Comparison of ENCODE assay signal across 19 cellular contexts in genomic region chr7:50795253-50795652, GRCh38.
"Had no signal": no experiment of that assay in that cellular context is flagged by ENCODE, and none has a peak within 500 bp of the region (broad histone marks: within the 10 kb centered on the region; RNA-seq: fewer than 3 reads in every experiment).

No MANE protein-coding gene starts in this region.

- H3K4me3 Mint-ChIP-seq: activated naive CD4-positive, alpha-beta T cell treated with anti-CD3 and anti-CD28 coated beads for 36 hours; activated naive CD8-positive, alpha-beta T cell treated with anti-CD3 and anti-CD28 coated beads, Interleukin-2, amount 50 U/mL, for 24 hours; activated T-helper 17 cell treated with anti-CD3 and anti-CD28 coated beads, Interleukin-2, amount 50 U/mL, for 72 hours; dendritic cell treated with granulocyte-macrophage colony-stimulating factor and Interleukin-4, amounts not matched to agents 40 ng/mL and 50 ng/mL, for 4 days had no signal

- H3K27me3 ChIP-seq: ascending aorta, gastroesophageal sphincter had no signal

- H3K27ac ChIP-seq: gastroesophageal sphincter, heart right ventricle, lower lobe of right lung, transverse colon had no signal

- H3K4me3 ChIP-seq: ascending aorta, gastroesophageal sphincter, heart right ventricle, lower lobe of right lung, transverse colon had no signal

- DNase-seq: activated naive CD4-positive, alpha-beta T cell treated with anti-CD3 and anti-CD28 coated beads for 36 hours; activated naive CD8-positive, alpha-beta T cell treated with anti-CD3 and anti-CD28 coated beads, Interleukin-2, amount 50 U/mL, for 24 hours; activated T-cell treated with anti-CD3 and anti-CD28 coated beads for 4 hours; heart right ventricle; left cardiac atrium; lower lobe of right lung; midbrain; posterior cingulate gyrus; retina; stimulated activated CD4-positive, alpha-beta T cell treated with anti-CD3 and anti-CD28 coated beads, Interleukin-15, amount 100 ng/mL, for 24 hours; stimulated activated CD4-positive, alpha-beta T cell treated with anti-CD3 and anti-CD28 coated beads, Interleukin-4, amount 100 ng/mL, for 24 hours; stimulated activated naive CD4-positive, alpha-beta T cell; substantia nigra; SW 1271; transverse colon had no signal

- H3K36me3 ChIP-seq: ascending aorta, gastroesophageal sphincter, heart right ventricle, lower lobe of right lung, transverse colon had no signal

- H3K4me1 Mint-ChIP-seq: activated T-helper 17 cell treated with anti-CD3 and anti-CD28 coated beads, Interleukin-2, amount 50 U/mL, for 72 hours had no signal

- H3K9me3 Mint-ChIP-seq: dendritic cell treated with granulocyte-macrophage colony-stimulating factor and Interleukin-4, amounts not matched to agents 40 ng/mL and 50 ng/mL, for 4 days had no signal

- ATAC-seq: activated naive CD8-positive, alpha-beta T cell treated with anti-CD3 and anti-CD28 coated beads, Interleukin-2, amount 50 U/mL, for 24 hours; activated T-helper 17 cell treated with anti-CD3 and anti-CD28 coated beads, Interleukin-2, amount 50 U/mL, for 72 hours; gastroesophageal sphincter; heart right ventricle; left cardiac atrium; lower lobe of right lung had no signal

- H3K9me3 ChIP-seq: ascending aorta, gastroesophageal sphincter, lower lobe of right lung, transverse colon had no signal

- H3K27ac Mint-ChIP-seq: activated naive CD4-positive, alpha-beta T cell treated with anti-CD3 and anti-CD28 coated beads for 36 hours; activated naive CD8-positive, alpha-beta T cell treated with anti-CD3 and anti-CD28 coated beads, Interleukin-2, amount 50 U/mL, for 24 hours; activated T-helper 17 cell treated with anti-CD3 and anti-CD28 coated beads, Interleukin-2, amount 50 U/mL, for 72 hours; dendritic cell treated with granulocyte-macrophage colony-stimulating factor and Interleukin-4, amounts not matched to agents 40 ng/mL and 50 ng/mL, for 4 days had no signal
